In genomic region chr1:112501810-112502641, GRCh38 we compare ENCODE assay signal across 8 cellular contexts. TPM values are rescaled to one million over a fixed set of nuclear protein-coding genes. Genes with fewer than 3 reads are reported as not detected.
DNase-seq lines count a peak whose midpoint lies in the region; ATAC-seq and TF ChIP-seq lines count a peak whose summit lies in the region.

No MANE protein-coding gene starts in this region.

- peak; percentile 71 for DNase-seq in COR-L47 (lab: John Stamatoyannopoulos, UW)
- DNase-seq in HEK293T (ENCODE audit: extremely low spot score) = peak; percentile 65
- peak; percentile 29 for DNase-seq in NCI-H774 (lab: John Stamatoyannopoulos, UW)
- DNase-seq in activated T-cell treated with anti-CD3 and anti-CD28 coated beads for 48 hours (ENCODE audit: low read depth) = peak; percentile 47
- DNase-seq in erythroblast (lab: John Stamatoyannopoulos, UW) = peak; percentile 44 to 68
- peak; percentile 40 to 74 for DNase-seq in stimulated activated effector memory CD8-positive, alpha-beta T cell treated with anti-CD3 and anti-CD28 coated beads, Interleukin-12 subunit alpha, Interleukin-12 subunit beta, amount 100 ng/mL, for 72 hours (ENCODE audit: low spot score in 2 of 2)

- no peak for TF ChIP-seq POLR2A in erythroblast (IDR thresholded peaks at IDR 0.05; ENCODE audit: low read length)

- H3K27ac Mint-ChIP-seq in stimulated activated effector memory CD8-positive, alpha-beta T cell treated with anti-CD3 and anti-CD28 coated beads, Interleukin-12 subunit alpha, Interleukin-12 subunit beta, amount 100 ng/mL, for 72 hours = no peak overlapping the region

- H3K36me3 Mint-ChIP-seq in stimulated activated effector memory CD8-positive, alpha-beta T cell treated with anti-CD3 and anti-CD28 coated beads, Interleukin-12 subunit alpha, Interleukin-12 subunit beta, amount 100 ng/mL, for 72 hours = no peaks in the 10 kb centered on the region

- H3K4me3 Mint-ChIP-seq in stimulated activated effector memory CD8-positive, alpha-beta T cell treated with anti-CD3 and anti-CD28 coated beads, Interleukin-12 subunit alpha, Interleukin-12 subunit beta, amount 100 ng/mL, for 72 hours = peak overlapping the region; percentile 49

- ATAC-seq in stimulated activated effector memory CD8-positive, alpha-beta T cell treated with anti-CD3 and anti-CD28 coated beads, Interleukin-12 subunit alpha, Interleukin-12 subunit beta, amount 100 ng/mL, for 72 hours = peak; percentile 70
- no peak for ATAC-seq in GM18520 (IDR thresholded peaks at IDR 0.05; ENCODE audit: unreplicated experiment)

- H3K9me3 Mint-ChIP-seq in stimulated activated effector memory CD8-positive, alpha-beta T cell treated with anti-CD3 and anti-CD28 coated beads, Interleukin-12 subunit alpha, Interleukin-12 subunit beta, amount 100 ng/mL, for 72 hours = no peaks in the 10 kb centered on the region

- no peaks in the 10 kb centered on the region for H3K9me3 ChIP-seq in mononuclear cell (ENCODE audit: low read depth, low read length)

- POLR2A ChIA-PET in HEK293T (lab: Yijun Ruan, JAX) = interaction anchor here (0.8 to 1.8 kb wide), 6 partner anchors 108 to 198 kb away, joined by 3 to 12 read pairs (median 4); partner anchors contain the start of genes MOV10 and ST7L

- CTCF ChIA-PET in HEK293T (lab: Yijun Ruan, JAX) = interaction anchor here (0.6 to 2.1 kb wide), 19 partner anchors 9 to 572 kb away, joined by 3 to 8 read pairs (median 4); partner anchors contain the start of genes CTTNBP2NL, MOV10 and PPM1J

- H3K4me1 ChIP-seq in mononuclear cell (ENCODE audit: insufficient read depth, low read length) = peaks cover 12% of the 10 kb centered on the region

- peaks cover 63% of the 10 kb centered on the region for H3K27me3 ChIP-seq in mononuclear cell (ENCODE audit: insufficient read depth, low read length)

- H3K4me1 Mint-ChIP-seq in stimulated activated effector memory CD8-positive, alpha-beta T cell treated with anti-CD3 and anti-CD28 coated beads, Interleukin-12 subunit alpha, Interleukin-12 subunit beta, amount 100 ng/mL, for 72 hours = no peaks in the 10 kb centered on the region

- H3K4me3 ChIP-seq in mononuclear cell (ENCODE audit: low read length) = peak overlapping the region; percentile 19

TF ChIP-seq in HEK293T, 16 proteins besides CTCF, POLR2A, EP300 and RAD21:
- TF ChIP-seq L3MBTL2 (conservative IDR thresholded peaks at IDR 0.05) = peak; percentile 77
- no peak for TF ChIP-seq LEF1 (IDR thresholded peaks at IDR 0.05; ENCODE audit: borderline replicate concordance)
- TF ChIP-seq BHLHE40 (IDR thresholded peaks at IDR 0.05; ENCODE audit: borderline replicate concordance) = no peak
- no peak for TF ChIP-seq SP1 (IDR thresholded peaks at IDR 0.05)

RNA-seq across cellular contexts. Expression of gene WNT2B, which starts 6.7 kb away (rescaled TPM):
- total RNA-seq in mononuclear cell = 0.31 TPM
